25 cellular contexts compared by ENCODE assay signal in genomic region chr22:33166206-33166605, GRCh38.
"Had no signal": no experiment of that assay in that cellular context is flagged by ENCODE, and none has a peak within 500 bp of the region (broad histone marks: within the 10 kb centered on the region; RNA-seq: fewer than 3 reads in every experiment).

No MANE protein-coding gene starts in this region.

- H3K36me3 Mint-ChIP-seq: activated naive CD8-positive, alpha-beta T cell treated with anti-CD3 and anti-CD28 coated beads, Interleukin-2, amount 10 ng/mL, durations not matched to agents 7 days and 5 days; immature natural killer cell; neural progenitor cell had no signal

- ATAC-seq: activated CD8-positive, alpha-beta T cell treated with anti-CD3 and anti-CD28 coated beads for 36 hours; activated T-helper 17 cell treated with anti-CD3 and anti-CD28 coated beads, Interleukin-2, amount 50 U/mL, for 72 hours; body of pancreas; left ventricle myocardium superior; mucosa of descending colon had no signal

- H3K4me2 ChIP-seq: neural progenitor cell had no signal

- H3K9me3 ChIP-seq: body of pancreas, mucosa of descending colon, prostate gland, right atrium auricular region, transverse colon had no signal

- H3K27ac ChIP-seq: body of pancreas, dorsolateral prefrontal cortex, neural progenitor cell, prostate gland, right atrium auricular region, transverse colon had no signal

- H3K27me3 Mint-ChIP-seq: activated CD4-positive, alpha-beta T cell treated with anti-CD3 and anti-CD28 coated beads, Interleukin-2, amount 10 ng/mL, durations not matched to agents 24 days and 14 days; activated naive CD8-positive, alpha-beta T cell treated with anti-CD3 and anti-CD28 coated beads, Interleukin-2, amount 10 ng/mL, durations not matched to agents 7 days and 5 days had no signal

- H3K4me3 Mint-ChIP-seq: activated CD4-positive, alpha-beta T cell treated with anti-CD3 and anti-CD28 coated beads, Interleukin-2, amount 10 ng/mL, durations not matched to agents 24 days and 14 days; activated CD8-positive, alpha-beta T cell treated with anti-CD3 and anti-CD28 coated beads for 36 hours; activated naive CD8-positive, alpha-beta T cell treated with anti-CD3 and anti-CD28 coated beads, Interleukin-2, amount 10 ng/mL, durations not matched to agents 7 days and 5 days; activated T-helper 17 cell treated with anti-CD3 and anti-CD28 coated beads, Interleukin-2, amount 50 U/mL, for 72 hours; immature natural killer cell; naive B cell; neural progenitor cell; stimulated activated naive CD8-positive, alpha-beta T cell treated with anti-CD3 and anti-CD28 coated beads, Interleukin-15, Interleukin-2, amounts not matched to agents 100 ng/mL and 50 ng/mL, for 24 hours had no signal

- H3K4me1 ChIP-seq: neural progenitor cell, prostate gland, right atrium auricular region, transverse colon had no signal

- H2AFZ ChIP-seq: neural progenitor cell had no signal

- H3K36me3 ChIP-seq: neural progenitor cell, prostate gland, right atrium auricular region, transverse colon had no signal

- H3K4me1 Mint-ChIP-seq: activated CD4-positive, alpha-beta T cell treated with anti-CD3 and anti-CD28 coated beads, Interleukin-2, amount 10 ng/mL, durations not matched to agents 24 days and 14 days; activated naive CD8-positive, alpha-beta T cell treated with anti-CD3 and anti-CD28 coated beads, Interleukin-2, amount 10 ng/mL, durations not matched to agents 7 days and 5 days; activated T-helper 17 cell treated with anti-CD3 and anti-CD28 coated beads, Interleukin-2, amount 50 U/mL, for 72 hours; immature natural killer cell; neural progenitor cell had no signal

- H3K9me3 Mint-ChIP-seq: activated CD4-positive, alpha-beta T cell treated with anti-CD3 and anti-CD28 coated beads, Interleukin-2, amount 10 ng/mL, durations not matched to agents 24 days and 14 days; activated CD8-positive, alpha-beta T cell treated with anti-CD3 and anti-CD28 coated beads for 36 hours; activated naive CD8-positive, alpha-beta T cell treated with anti-CD3 and anti-CD28 coated beads, Interleukin-2, amount 10 ng/mL, durations not matched to agents 7 days and 5 days had no signal

- DNase-seq: activated CD4-positive, alpha-beta T cell treated with anti-CD3 and anti-CD28 coated beads, Interleukin-2, amount 10 ng/mL, durations not matched to agents 24 days and 14 days; activated CD8-positive, alpha-beta T cell treated with anti-CD3 and anti-CD28 coated beads for 36 hours; activated naive CD4-positive, alpha-beta T cell treated with Interleukin-2 at 50 U/mL for 16 hours; activated naive CD8-positive, alpha-beta T cell treated with anti-CD3 and anti-CD28 coated beads, Interleukin-2, amount 10 ng/mL, durations not matched to agents 7 days and 5 days; activated T-cell treated with anti-CD3 and anti-CD28 coated beads, Interleukin-2, amount 50 U/mL, for 1 hour; body of pancreas; caudate nucleus; dorsolateral prefrontal cortex; erythroblast; foreskin melanocyte; glutamatergic neuron; hippocampal formation; immature natural killer cell; kidney glomerular epithelial cell; left ventricle myocardium superior; mucosa of descending colon; naive B cell; stimulated activated CD4-positive, alpha-beta T cell treated with anti-CD3 and anti-CD28 coated beads, Interleukin-2, amount 100 ng/mL, for 24 hours; T-helper 9 cell; transverse colon had no signal

- H3K4me3 ChIP-seq: body of pancreas, dorsolateral prefrontal cortex, mucosa of descending colon, neural progenitor cell, prostate gland, right atrium auricular region, transverse colon had no signal

- H3K9ac ChIP-seq: neural progenitor cell had no signal

- H3K27ac Mint-ChIP-seq: activated CD4-positive, alpha-beta T cell treated with anti-CD3 and anti-CD28 coated beads, Interleukin-2, amount 10 ng/mL, durations not matched to agents 24 days and 14 days; activated CD8-positive, alpha-beta T cell treated with anti-CD3 and anti-CD28 coated beads for 36 hours; activated naive CD8-positive, alpha-beta T cell treated with anti-CD3 and anti-CD28 coated beads, Interleukin-2, amount 10 ng/mL, durations not matched to agents 7 days and 5 days; activated T-helper 17 cell treated with anti-CD3 and anti-CD28 coated beads, Interleukin-2, amount 50 U/mL, for 72 hours; immature natural killer cell; neural progenitor cell; stimulated activated naive CD8-positive, alpha-beta T cell treated with anti-CD3 and anti-CD28 coated beads, Interleukin-15, Interleukin-2, amounts not matched to agents 100 ng/mL and 50 ng/mL, for 24 hours had no signal

- H3K27me3 ChIP-seq: body of pancreas, dorsolateral prefrontal cortex, right atrium auricular region, transverse colon had no signal
